Comparison of ENCODE assay signal across 1 cellular context in the genomic region with DNA sequence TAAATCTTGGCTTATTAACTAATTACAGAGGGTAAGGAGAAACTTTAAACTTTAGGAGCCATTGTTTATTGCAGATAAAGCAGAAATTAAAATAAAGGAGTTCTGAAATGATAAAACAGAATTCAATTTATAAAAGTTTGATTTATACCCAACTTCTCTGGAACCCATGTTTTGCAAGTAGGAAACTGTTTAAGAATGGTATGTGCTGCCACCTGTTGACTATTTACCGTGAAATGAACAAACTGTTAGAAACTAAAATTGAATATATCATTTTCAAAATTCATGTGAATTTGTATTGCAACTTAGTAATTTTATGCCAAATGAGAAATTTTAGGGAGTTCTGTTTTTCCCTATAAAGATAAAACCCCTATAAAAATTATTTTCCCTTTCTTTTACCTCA.
TF ChIP-seq lines count a peak whose summit lies in the region.

No MANE protein-coding gene starts in this region.

TF ChIP-seq in HEK293, 187 proteins besides CTCF, POLR2A, EP300 and RAD21 (continued from another document):
- TF ChIP-seq ZNF621 (tag by site-specific recombination; IDR thresholded peaks at IDR 0.05) = no peak
- peak; percentile 17; the same call in 1 of the 2 replicates for TF ChIP-seq SCRT1 (tag by site-specific recombination; IDR thresholded peaks at IDR 0.05; ENCODE audit: borderline replicate concordance)
- no peak for TF ChIP-seq ZNF292 (tag by site-specific recombination; IDR thresholded peaks at IDR 0.05; ENCODE audit: borderline replicate concordance, low read depth)
